Comparison of ENCODE assay signal across 8 cellular contexts in the genomic region with DNA sequence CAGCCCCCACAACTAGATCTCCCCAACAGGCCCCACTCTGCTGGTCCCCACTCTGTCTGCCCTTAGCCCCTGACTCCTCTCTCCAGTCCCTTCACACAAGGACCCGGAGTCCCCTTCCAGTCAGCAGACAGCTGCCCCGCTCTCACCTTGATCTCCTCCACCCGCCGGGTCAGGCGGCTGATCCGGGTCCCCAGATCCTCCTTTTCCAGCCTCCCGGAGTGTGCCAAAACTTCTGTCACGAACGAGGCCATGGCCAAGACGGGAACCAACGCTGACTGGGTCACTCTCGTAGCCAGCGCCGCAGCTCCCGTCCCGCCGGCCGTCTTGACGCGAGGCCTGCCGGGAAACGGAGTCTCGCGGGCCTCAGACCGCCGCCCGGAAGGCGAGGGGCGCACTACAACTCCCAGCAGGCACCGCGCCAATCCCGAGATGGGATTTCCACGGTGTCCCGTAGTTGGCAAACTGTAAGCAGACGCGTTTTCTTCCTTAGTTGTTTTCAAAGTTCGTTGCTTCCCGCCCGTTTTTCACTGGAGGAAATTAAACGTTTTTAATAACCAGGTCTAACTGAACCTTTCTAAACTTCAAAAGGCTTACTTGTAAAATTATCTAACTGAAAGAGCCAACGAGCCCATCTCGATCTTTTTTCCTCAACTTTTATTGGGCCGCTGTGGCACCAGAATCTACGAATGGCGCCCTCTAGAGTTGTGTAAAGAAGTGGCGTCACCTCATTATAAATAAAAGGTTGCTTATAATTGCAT. TPM values are rescaled to one million over a fixed set of nuclear protein-coding genes. Genes with fewer than 3 reads are reported as not detected.
DNase-seq lines count a peak whose midpoint lies in the region; ATAC-seq and TF ChIP-seq lines count a peak whose summit lies in the region.

A gene with protein sequence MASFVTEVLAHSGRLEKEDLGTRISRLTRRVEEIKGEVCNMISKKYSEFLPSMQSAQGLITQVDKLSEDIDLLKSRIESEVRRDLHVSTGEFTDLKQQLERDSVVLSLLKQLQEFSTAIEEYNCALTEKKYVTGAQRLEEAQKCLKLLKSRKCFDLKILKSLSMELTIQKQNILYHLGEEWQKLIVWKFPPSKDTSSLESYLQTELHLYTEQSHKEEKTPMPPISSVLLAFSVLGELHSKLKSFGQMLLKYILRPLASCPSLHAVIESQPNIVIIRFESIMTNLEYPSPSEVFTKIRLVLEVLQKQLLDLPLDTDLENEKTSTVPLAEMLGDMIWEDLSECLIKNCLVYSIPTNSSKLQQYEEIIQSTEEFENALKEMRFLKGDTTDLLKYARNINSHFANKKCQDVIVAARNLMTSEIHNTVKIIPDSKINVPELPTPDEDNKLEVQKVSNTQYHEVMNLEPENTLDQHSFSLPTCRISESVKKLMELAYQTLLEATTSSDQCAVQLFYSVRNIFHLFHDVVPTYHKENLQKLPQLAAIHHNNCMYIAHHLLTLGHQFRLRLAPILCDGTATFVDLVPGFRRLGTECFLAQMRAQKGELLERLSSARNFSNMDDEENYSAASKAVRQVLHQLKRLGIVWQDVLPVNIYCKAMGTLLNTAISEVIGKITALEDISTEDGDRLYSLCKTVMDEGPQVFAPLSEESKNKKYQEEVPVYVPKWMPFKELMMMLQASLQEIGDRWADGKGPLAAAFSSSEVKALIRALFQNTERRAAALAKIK (minus strand): TSS at position 277 of the 758 bp plus-strand sequence. CDS start 26 bp downstream, at position 251.

- H3K27me3 ChIP-seq in OCI-LY3 (ENCODE audit: low read depth, low read length), result no peaks in the 10 kb centered on the region

- peak; percentile 88 for DNase-seq in DMS114 treated with DMSO at 0.1 percent for 48 hours (lab: John Stamatoyannopoulos, UW; ENCODE audit: unreplicated experiment)
- peak; percentile 46 for DNase-seq in HuH-7.5 (ENCODE audit: low spot score)
- peak; percentile 94 for DNase-seq in activated CD8-positive, alpha-beta memory T cell treated with anti-CD3 and anti-CD28 coated beads, Interleukin-2, amount 50 U/mL, for 48 hours
- DNase-seq in endothelial cell (ENCODE audit: low spot score), result peak; percentile 96
- DNase-seq in mesothelial cell of epicardium (ENCODE audit: low spot score in 2 of 2, unreplicated experiment in 2 of 2), result peak; percentile 94 to 96
- peak; percentile 89 to 90 for DNase-seq in stimulated activated CD8-positive, alpha-beta memory T cell treated with anti-CD3 and anti-CD28 coated beads, Interleukin-15, amount 100 ng/mL, for 48 hours (ENCODE audit: low read depth in 2 of 2)

- peak within 1 kb of the TSS; percentile 60 for H3K4me2 ChIP-seq in OCI-LY3 (ENCODE audit: low read length)

- H3K9me3 ChIP-seq in OCI-LY3 (ENCODE audit: insufficient read depth, low read length), result no peaks in the 10 kb centered on the region

- peak within 1 kb of the TSS; percentile 43 for H3K27ac ChIP-seq in OCI-LY3 (ENCODE audit: low read length)

- H3K9ac ChIP-seq in OCI-LY3 (ENCODE audit: low read length), result peak within 1 kb of the TSS; percentile 89

- peak; percentile 88 for TF ChIP-seq CTCF in OCI-LY3 (IDR thresholded peaks at IDR 0.05; ENCODE audit: low read depth, low read length)
- TF ChIP-seq CTCF in endothelial cell (IDR thresholded peaks at IDR 0.05; ENCODE audit: unreplicated experiment), result peak; percentile 88
- peak; percentile 80 for TF ChIP-seq CTCF in mesothelial cell of epicardium (IDR thresholded peaks at IDR 0.05; ENCODE audit: unreplicated experiment)

- H3K4me1 ChIP-seq in OCI-LY3 (ENCODE audit: low read length), result peaks cover 19% of the 10 kb centered on the region

- H2AFZ ChIP-seq in OCI-LY3 (ENCODE audit: low read depth, low read length), result peak within 1 kb of the TSS; percentile 89

- peaks cover 23% of the 10 kb centered on the region for H3K79me2 ChIP-seq in OCI-LY3 (ENCODE audit: low read length)

- ATAC-seq in GM21526 (IDR thresholded peaks at IDR 0.05; ENCODE audit: low FRiP score, unreplicated experiment), result peak; percentile 96

- H3K36me3 Mint-ChIP-seq in endothelial cell (ENCODE audit: low read depth, unreplicated experiment) (no peaks in the 10 kb centered on the region), mesothelial cell of epicardium (peaks cover 6% of the 10 kb centered on the region)

- H3K9me3 Mint-ChIP-seq in endothelial cell (ENCODE audit: unreplicated experiment) (no peaks in the 10 kb centered on the region), mesothelial cell of epicardium (no peaks in the 10 kb centered on the region)

- H3K4me3 Mint-ChIP-seq in endothelial cell (ENCODE audit: unreplicated experiment) (peak within 1 kb of the TSS; percentile 99), mesothelial cell of epicardium (peak within 1 kb of the TSS; percentile 99)

- H3K36me3 ChIP-seq in OCI-LY3 (replicated peaks; ENCODE audit: low read depth, low read length), result peaks cover 2% of the 10 kb centered on the region

- H3K27ac Mint-ChIP-seq in endothelial cell (ENCODE audit: unreplicated experiment), result peak within 1 kb of the TSS; percentile 93
- H3K27ac Mint-ChIP-seq in mesothelial cell of epicardium, result peak within 1 kb of the TSS; percentile 98

- no peaks in the 10 kb centered on the region for H3K27me3 Mint-ChIP-seq in endothelial cell (ENCODE audit: unreplicated experiment)
- H3K27me3 Mint-ChIP-seq in mesothelial cell of epicardium (ENCODE audit: low read depth), result peaks cover 22% of the 10 kb centered on the region

- H3K4me1 Mint-ChIP-seq in endothelial cell (ENCODE audit: unreplicated experiment) (peaks cover 37% of the 10 kb centered on the region), mesothelial cell of epicardium (peaks cover 24% of the 10 kb centered on the region)

- H4K20me1 ChIP-seq in OCI-LY3 (ENCODE audit: insufficient read depth, low read length), result no peaks in the 10 kb centered on the region

- peak within 1 kb of the TSS; percentile 89 for H3K4me3 ChIP-seq in OCI-LY3 (ENCODE audit: low read length)

RNA-seq across cellular contexts. Expression of the gene that starts here (rescaled TPM):
- 25.2 TPM for total RNA-seq in endothelial cell (ENCODE audit: unreplicated experiment)
- total RNA-seq in mesothelial cell of epicardium, result 18.6 to 19.6 TPM (median 18.7 TPM) in 3 replicates

Comparison
In these comparisons a context has a peak if more than half of its experiments do, and no peak if none do; other contexts are left out.
1. Peak in every context shown above with its lines: DNase-seq, ATAC-seq, H3K4me3 ChIP-seq and H3K27ac ChIP-seq.
2. DNase-seq: peak in every context shown above with its lines; median percentile 96 in endothelial cell; 95 in mesothelial cell of epicardium; 94 in activated CD8-positive, alpha-beta memory T cell treated with anti-CD3 and anti-CD28 coated beads, Interleukin-2, amount 50 U/mL, for 48 hours; 90 in stimulated activated CD8-positive, alpha-beta memory T cell treated with anti-CD3 and anti-CD28 coated beads, Interleukin-15, amount 100 ng/mL, for 48 hours; 88 in DMS114 treated with DMSO at 0.1 percent for 48 hours; 46 in HuH-7.5.